12 cellular contexts compared by ENCODE assay signal in genomic region chr5:33806736-33807442, GRCh38.
DNase-seq lines count a peak whose midpoint lies in the region; ATAC-seq, FAIRE-seq and TF ChIP-seq lines count a peak whose summit lies in the region.
"Had no signal": no experiment of that assay in that cellular context is flagged by ENCODE, and none has a peak within 500 bp of the region (broad histone marks: within the 10 kb centered on the region; RNA-seq: fewer than 3 reads in every experiment).

No MANE protein-coding gene starts in this region.

- BruUV-seq in endothelial cell of umbilical vein (replicated peaks; lab: Mats Ljungman, UMichigan): no TSS peak

- CTCF ChIA-PET in endothelial cell of umbilical vein (lab: Charles Lee): interaction anchor here (1.3 kb wide), 1 partner anchor 10 kb away, joined by 5 read pairs; no protein-coding TSS in a partner anchor

- TF ChIP-seq POLR2A in endothelial cell of umbilical vein (IDR thresholded peaks at IDR 0.05; ENCODE audit: low read depth, low read length): no peak
- no peak for TF ChIP-seq POLR2A in right lobe of liver (IDR thresholded peaks at IDR 0.05)

- H3K9me1 ChIP-seq in endothelial cell of umbilical vein (replicated peaks; ENCODE audit: control insufficient read depth, extremely low read depth, insufficient read depth, low read length): no peaks in the 10 kb centered on the region

- H3K4me3 ChIP-seq in endothelial cell of umbilical vein (replicated peaks in 1 of 3; ENCODE audit: insufficient read depth in 1 of 3, low read depth in 1 of 3, low read length in 3 of 3): no peak overlapping the region
- no peak overlapping the region for H3K4me3 ChIP-seq in right lobe of liver
- H3K4me3 ChIP-seq: lung, thoracic aorta had no signal

- intact Hi-C loops in endothelial cell of umbilical vein (cut with micrococcal nuclease) (loop anchor here (1.0 kb wide), 1 partner anchor 10 kb away; no protein-coding TSS in a partner anchor), right lobe of liver (cut with DNase I) (no loop called here)

- H3K27ac ChIP-seq in endothelial cell of umbilical vein (ENCODE audit: insufficient read depth, low read depth, low read length): peak overlapping the region; percentile 61
- no peak overlapping the region for H3K27ac ChIP-seq in right lobe of liver
- H3K27ac ChIP-seq: thoracic aorta had no signal

- ATAC-seq in right lobe of liver (peak; percentile 55 to 86 (median 68)), GM18867 (IDR thresholded peaks at IDR 0.05; ENCODE audit: unreplicated experiment) (no peak), HG02623 (IDR thresholded peaks at IDR 0.05; ENCODE audit: unreplicated experiment) (no peak), HG03196 (IDR thresholded peaks at IDR 0.05; ENCODE audit: unreplicated experiment) (no peak)

- DNase-seq in EL (peak; percentile 83), NCI-H1105 treated with DMSO at 0.1 percent for 48 hours (lab: John Stamatoyannopoulos, UW) (peak; percentile 13), endothelial cell of umbilical vein (ENCODE audit: low read depth, low spot score) (peak; percentile 82), right lobe of liver (no peak), iPS-NIHi7 (ENCODE audit: extremely low spot score) (no peak)
- DNase-seq: amygdala, T-helper 1 cell had no signal

- no peaks in the 10 kb centered on the region for H3K79me2 ChIP-seq in endothelial cell of umbilical vein (ENCODE audit: control insufficient read depth, insufficient read depth, low read length)

- FAIRE-seq in endothelial cell of umbilical vein (lab: Jason Lieb, UNC): peak; percentile 72

- H3K9me3 ChIP-seq in endothelial cell of umbilical vein (replicated peaks; ENCODE audit: control insufficient read depth, insufficient read depth, low read length) (no peaks in the 10 kb centered on the region), right lobe of liver (no peaks in the 10 kb centered on the region)
- H3K9me3 ChIP-seq: thoracic aorta had no signal

- H3K27me3 ChIP-seq in endothelial cell of umbilical vein (ENCODE audit: control insufficient read depth in 2 of 2, insufficient read depth in 2 of 2, low read length in 2 of 2): no peaks in the 10 kb centered on the region
- H3K27me3 ChIP-seq in right lobe of liver: no peaks in the 10 kb centered on the region

- peak overlapping the region; percentile 28 for H3K9ac ChIP-seq in endothelial cell of umbilical vein (replicated peaks; ENCODE audit: extremely low read depth, insufficient read depth, low read length)

- H4K20me1 ChIP-seq in endothelial cell of umbilical vein (replicated peaks; ENCODE audit: control insufficient read depth, extremely low read depth, insufficient read depth, low read length): no peaks in the 10 kb centered on the region

- no peaks in the 10 kb centered on the region for H3K36me3 ChIP-seq in endothelial cell of umbilical vein (ENCODE audit: control insufficient read depth in 2 of 2, extremely low read depth in 1 of 2, insufficient read depth in 2 of 2, low read length in 2 of 2)
- H3K36me3 ChIP-seq in right lobe of liver: no peaks in the 10 kb centered on the region
- H3K36me3 ChIP-seq: thoracic aorta had no signal

- H3K4me2 ChIP-seq in endothelial cell of umbilical vein (ENCODE audit: insufficient read depth, low read length): peak overlapping the region; percentile 84

- WGBS in right lobe of liver (ENCODE audit: insufficient coverage, low coverage, low lambda C conversion rate, missing lambda C conversion rate): 46% methylated on average over 13 of the region's 13 CpGs

- dilution Hi-C loops in endothelial cell of umbilical vein (cut with MboI; ENCODE audit: extremely low pct_ligation_motif_present, low sequenced_read_pairs): no loop called here

- peak overlapping the region; percentile 2 for H2AFZ ChIP-seq in endothelial cell of umbilical vein (ENCODE audit: low read depth, low read length)

- POLR2A ChIA-PET in endothelial cell of umbilical vein (lab: Charles Lee): no interaction called here

- TF ChIP-seq CTCF in endothelial cell of umbilical vein (IDR thresholded peaks at IDR 0.05; ENCODE audit: extremely low read depth in 1 of 2, insufficient read depth in 1 of 2, low read depth in 1 of 2, low read length in 2 of 2): no peak
- TF ChIP-seq CTCF in right lobe of liver (IDR thresholded peaks at IDR 0.05): no peak

- H3K4me1 ChIP-seq in endothelial cell of umbilical vein (ENCODE audit: control insufficient read depth, extremely low read depth, insufficient read depth, low read length): peaks cover 54% of the 10 kb centered on the region
- no peaks in the 10 kb centered on the region for H3K4me1 ChIP-seq in right lobe of liver

TF ChIP-seq in endothelial cell of umbilical vein, 7 proteins besides CTCF, POLR2A, EP300 and RAD21:
- TF ChIP-seq FOS (IDR thresholded peaks at IDR 0.05; ENCODE audit: borderline replicate concordance, insufficient read depth, low read length) (peak; percentile 85), JUN (IDR thresholded peaks at IDR 0.05; ENCODE audit: borderline replicate concordance, insufficient read depth, insufficient read length, low read depth) (peak; percentile 65), GATA2 (IDR thresholded peaks at IDR 0.05; ENCODE audit: insufficient read depth, insufficient read length, low read depth, low read length) (peak; percentile 43), POLR2AphosphoS5 (IDR thresholded peaks at IDR 0.05; ENCODE audit: insufficient read depth, low read depth, low read length) (no peak)

Comparison
In these comparisons a context has a peak if more than half of its experiments do, and no peak if none do; other contexts are left out.
1. DNase-seq: peak in EL (single experiment), NCI-H1105 treated with DMSO at 0.1 percent for 48 hours (single experiment) and endothelial cell of umbilical vein (single experiment); none in right lobe of liver (0 of 3) and iPS-NIHi7 (single experiment).
2. ATAC-seq: peak in right lobe of liver (4 of 4); none in GM18867 (single experiment), HG02623 (single experiment) and HG03196 (single experiment).